Comparison of ENCODE assay signal across 12 cellular contexts in the genomic region with DNA sequence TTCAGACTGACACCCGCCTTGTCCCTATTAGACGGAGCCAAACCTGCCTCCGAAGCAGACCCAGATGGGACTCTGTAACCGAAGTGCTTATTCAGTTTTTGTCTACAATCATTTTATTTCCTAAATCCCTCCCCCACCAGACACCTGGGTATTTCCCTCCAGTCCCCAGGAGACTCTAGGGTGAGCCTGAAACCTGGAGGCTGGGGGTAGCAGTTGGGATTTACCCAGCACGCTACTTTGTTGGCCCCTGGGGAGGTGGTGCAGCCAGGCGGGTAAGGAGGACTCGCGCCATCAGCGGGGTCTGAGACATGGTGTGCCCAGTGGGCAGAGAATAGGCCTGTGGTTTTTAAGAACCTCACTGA. TPM values are rescaled to one million over a fixed set of nuclear protein-coding genes. Genes with fewer than 3 reads are reported as not detected.
A peak's percentile ranks its signal among the peaks of the same experiment; 100 is the strongest.
DNase-seq lines count a peak whose midpoint lies in the region; ATAC-seq and TF ChIP-seq lines count a peak whose summit lies in the region.
"Had no signal": no experiment of that assay in that cellular context is flagged by ENCODE, and none has a peak within 500 bp of the region (broad histone marks: within the 10 kb centered on the region; RNA-seq: fewer than 3 reads in every experiment).

No MANE protein-coding gene starts in this region.

- peaks cover 2% of the 10 kb centered on the region for H3K9me3 Mint-ChIP-seq in activated naive CD4-positive, alpha-beta T cell treated with anti-CD3 and anti-CD28 coated beads, Interleukin-2, amount 10 ng/mL, durations not matched to agents 7 days and 5 days
- H3K9me3 Mint-ChIP-seq in brain: peaks cover 0 to 3% (median 0%) of the 10 kb centered on the region in 5 experiments
- H3K9me3 Mint-ChIP-seq in stimulated activated naive B cell treated with anti-CD40 and anti-IgM and Interleukin-4, amounts not matched to agents 10 μg/mL and 1 μg/mL and 100 μg/mL, for 72 hours: peaks cover 0 to 2% of the 10 kb centered on the region in 2 donors
- H3K9me3 Mint-ChIP-seq in CD4-positive, alpha-beta T cell: no peaks in the 10 kb centered on the region

- no peak overlapping the region for H3K4me3 Mint-ChIP-seq in activated naive CD4-positive, alpha-beta T cell treated with anti-CD3 and anti-CD28 coated beads, Interleukin-2, amount 10 ng/mL, durations not matched to agents 7 days and 5 days
- peak overlapping the region; percentile 73 to 90 (median 85) for H3K4me3 Mint-ChIP-seq in brain
- H3K4me3 Mint-ChIP-seq in stimulated activated naive B cell treated with anti-CD40 and anti-IgM and Interleukin-4, amounts not matched to agents 10 μg/mL and 1 μg/mL and 100 μg/mL, for 72 hours: peak overlapping the region; percentile 58 to 61
- no peak overlapping the region for H3K4me3 Mint-ChIP-seq in CD4-positive, alpha-beta T cell

- no peak for TF ChIP-seq CTCF in brain (conservative IDR thresholded peaks at IDR 0.05)
- TF ChIP-seq CTCF in CD4-positive, alpha-beta T cell (IDR thresholded peaks at IDR 0.05): no peak

- peak overlapping the region; percentile 84 for H3K27ac Mint-ChIP-seq in activated naive CD4-positive, alpha-beta T cell treated with anti-CD3 and anti-CD28 coated beads, Interleukin-2, amount 10 ng/mL, durations not matched to agents 7 days and 5 days
- H3K27ac Mint-ChIP-seq in brain: peak overlapping the region in 4 of 5 experiments; percentile 42 to 97 (median 92)
- peak overlapping the region; percentile 82 for H3K27ac Mint-ChIP-seq in stimulated activated naive B cell treated with anti-CD40 and anti-IgM and Interleukin-4, amounts not matched to agents 10 μg/mL and 1 μg/mL and 100 μg/mL, for 72 hours
- no peak overlapping the region for H3K27ac Mint-ChIP-seq in CD4-positive, alpha-beta T cell

- H3K9me3 ChIP-seq in CD4-positive, alpha-beta T cell (ENCODE audit: control insufficient read depth, low read length): no peaks in the 10 kb centered on the region

- intact Hi-C loops in CD4-positive, alpha-beta T cell (cut with DNase I, micrococcal nuclease): no loop called here

- ATAC-seq in stimulated activated naive B cell treated with anti-CD40 and anti-IgM and Interleukin-4, amounts not matched to agents 10 μg/mL and 1 μg/mL and 100 μg/mL, for 72 hours (replicated peaks): peak; percentile 30 to 58
- ATAC-seq in CD4-positive, alpha-beta T cell (ENCODE audit: poor library complexity): no peak

- POLR2A ChIA-PET in CD4-positive, alpha-beta T cell (lab: Charles Lee): no interaction called here

- H3K36me3 Mint-ChIP-seq in activated naive CD4-positive, alpha-beta T cell treated with anti-CD3 and anti-CD28 coated beads, Interleukin-2, amount 10 ng/mL, durations not matched to agents 7 days and 5 days: peaks cover 5% of the 10 kb centered on the region
- no peaks in the 10 kb centered on the region for H3K36me3 Mint-ChIP-seq in brain
- peaks cover 6 to 9% of the 10 kb centered on the region in 2 donors for H3K36me3 Mint-ChIP-seq in stimulated activated naive B cell treated with anti-CD40 and anti-IgM and Interleukin-4, amounts not matched to agents 10 μg/mL and 1 μg/mL and 100 μg/mL, for 72 hours
- no peaks in the 10 kb centered on the region for H3K36me3 Mint-ChIP-seq in CD4-positive, alpha-beta T cell (ENCODE audit: low read depth)

- no peak for DNase-seq in activated naive CD4-positive, alpha-beta T cell treated with anti-CD3 and anti-CD28 coated beads, Interleukin-2, amount 10 ng/mL, durations not matched to agents 7 days and 5 days
- DNase-seq in activated naive CD4-positive, alpha-beta T cell treated with anti-CD3 and anti-CD28 coated beads, Interleukin-2, amount 50 U/mL, for 16 hours: no peak
- DNase-seq in NCI-H1436 treated with DMSO at 0.1 percent for 48 hours (lab: John Stamatoyannopoulos, UW) (peak; percentile 19), SHP77 (lab: John Stamatoyannopoulos, UW) (no peak), SW 1271 (lab: John Stamatoyannopoulos, UW) (no peak)
- DNase-seq in stimulated activated naive B cell treated with anti-CD40 and anti-IgM and Interleukin-4, amounts not matched to agents 10 μg/mL and 1 μg/mL and 100 μg/mL, for 72 hours: no peak
- DNase-seq in CD4-positive, alpha-beta T cell: no peak
- DNase-seq: kidney; NCI-H2081 treated with DMSO at 0.1 percent for 48 hours; stimulated activated CD4-positive, alpha-beta T cell treated with anti-CD3 and anti-CD28 coated beads, Interleukin-15, amount 100 ng/mL, for 24 hours had no signal

- H3K27ac ChIP-seq in CD4-positive, alpha-beta T cell (ENCODE audit: low read depth, low read length): no peak overlapping the region

- H3K4me1 Mint-ChIP-seq in activated naive CD4-positive, alpha-beta T cell treated with anti-CD3 and anti-CD28 coated beads, Interleukin-2, amount 10 ng/mL, durations not matched to agents 7 days and 5 days: peaks cover 15% of the 10 kb centered on the region
- H3K4me1 Mint-ChIP-seq in brain: peaks cover 46% of the 10 kb centered on the region
- peaks cover 48 to 75% of the 10 kb centered on the region in 2 donors for H3K4me1 Mint-ChIP-seq in stimulated activated naive B cell treated with anti-CD40 and anti-IgM and Interleukin-4, amounts not matched to agents 10 μg/mL and 1 μg/mL and 100 μg/mL, for 72 hours
- peaks cover 30% of the 10 kb centered on the region for H3K4me1 Mint-ChIP-seq in CD4-positive, alpha-beta T cell (ENCODE audit: low read depth)

- CTCF ChIA-PET in activated naive CD4-positive, alpha-beta T cell treated with anti-CD3 and anti-CD28 coated beads, Interleukin-2, amount 10 ng/mL, durations not matched to agents 7 days and 5 days (lab: Charles Lee): interaction anchor here (1.7 kb wide), 1 partner anchor 31 kb away, joined by 7 read pairs; no protein-coding TSS in a partner anchor
- CTCF ChIA-PET in CD4-positive, alpha-beta T cell (lab: Charles Lee): no interaction called here

- peaks cover 95% of the 10 kb centered on the region for H3K27me3 ChIP-seq in CD4-positive, alpha-beta T cell (ENCODE audit: control insufficient read depth, insufficient read depth, low read length)

- peaks cover 100% of the 10 kb centered on the region for H3K27me3 Mint-ChIP-seq in activated naive CD4-positive, alpha-beta T cell treated with anti-CD3 and anti-CD28 coated beads, Interleukin-2, amount 10 ng/mL, durations not matched to agents 7 days and 5 days
- H3K27me3 Mint-ChIP-seq in brain: peaks cover 88% of the 10 kb centered on the region
- H3K27me3 Mint-ChIP-seq in stimulated activated naive B cell treated with anti-CD40 and anti-IgM and Interleukin-4, amounts not matched to agents 10 μg/mL and 1 μg/mL and 100 μg/mL, for 72 hours: peaks cover 66 to 85% of the 10 kb centered on the region in 2 donors
- peaks cover 73% of the 10 kb centered on the region for H3K27me3 Mint-ChIP-seq in CD4-positive, alpha-beta T cell

RNA-seq across cellular contexts. Expression of gene LHX2, which starts 1.3 kb away (rescaled TPM):
- polyA plus RNA-seq in brain (ENCODE audit: insufficient read depth, low read depth, low replicate concordance): 283 TPM
- under 1 TPM in 1 of 2 experiments, not detected in 1; 0.14 TPM for total RNA-seq in CD4-positive, alpha-beta T cell
- total RNA-seq: kidney had no signal
- polyA plus RNA-seq: esophagus had no signal

Comparison
In these comparisons a context has a peak if more than half of its experiments do, and no peak if none do; other contexts are left out.
1. H3K4me3 Mint-ChIP-seq: peak in brain (5 of 5) and stimulated activated naive B cell treated with anti-CD40 and anti-IgM and Interleukin-4, amounts not matched to agents 10 μg/mL and 1 μg/mL and 100 μg/mL, for 72 hours (2 of 2); none in activated naive CD4-positive, alpha-beta T cell treated with anti-CD3 and anti-CD28 coated beads, Interleukin-2, amount 10 ng/mL, durations not matched to agents 7 days and 5 days (single experiment) and CD4-positive, alpha-beta T cell (single experiment).